In the genomic region with DNA sequence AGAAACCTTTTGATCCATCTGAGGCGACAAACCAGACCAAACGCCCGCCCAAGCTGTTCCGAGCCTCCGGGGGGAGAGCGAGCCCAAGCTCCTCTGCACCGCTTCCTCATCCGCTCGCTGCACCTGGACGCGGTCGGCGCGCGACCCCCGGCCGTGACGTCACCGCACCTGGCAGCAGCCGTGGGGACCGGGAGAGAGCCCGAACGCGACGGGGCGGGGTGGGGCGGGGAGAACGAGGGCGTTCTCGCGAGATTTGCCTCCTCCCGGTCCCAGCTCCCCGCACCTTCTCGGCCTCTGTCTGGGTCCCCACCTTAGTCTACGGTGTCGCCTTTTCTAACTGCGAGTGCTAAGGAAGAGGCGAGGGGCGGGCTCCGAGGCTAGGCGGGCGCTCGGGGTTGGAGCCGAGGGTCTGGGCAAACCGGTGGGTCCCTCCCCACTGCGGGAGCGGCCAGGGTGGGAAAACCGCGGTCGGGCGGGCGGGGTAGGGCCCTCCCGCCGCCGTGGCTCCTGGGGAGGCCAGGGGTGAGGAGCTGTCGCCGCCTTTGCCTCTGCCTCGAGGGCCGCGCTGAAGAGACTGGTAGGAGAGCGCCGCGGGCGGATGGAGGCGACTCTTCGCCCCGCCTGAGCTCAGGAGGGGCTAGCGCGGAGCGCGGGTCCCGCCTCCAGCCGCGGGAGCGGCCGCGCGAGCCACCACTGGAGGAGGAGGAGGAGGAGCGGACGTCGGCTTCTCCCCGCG, we compare ENCODE assay signal across 8 cellular contexts. TPM values are rescaled to one million over a fixed set of nuclear protein-coding genes. Genes with fewer than 3 reads are reported as not detected.
DNase-seq lines count a peak whose midpoint lies in the region; ATAC-seq and TF ChIP-seq lines count a peak whose summit lies in the region.

A gene with protein sequence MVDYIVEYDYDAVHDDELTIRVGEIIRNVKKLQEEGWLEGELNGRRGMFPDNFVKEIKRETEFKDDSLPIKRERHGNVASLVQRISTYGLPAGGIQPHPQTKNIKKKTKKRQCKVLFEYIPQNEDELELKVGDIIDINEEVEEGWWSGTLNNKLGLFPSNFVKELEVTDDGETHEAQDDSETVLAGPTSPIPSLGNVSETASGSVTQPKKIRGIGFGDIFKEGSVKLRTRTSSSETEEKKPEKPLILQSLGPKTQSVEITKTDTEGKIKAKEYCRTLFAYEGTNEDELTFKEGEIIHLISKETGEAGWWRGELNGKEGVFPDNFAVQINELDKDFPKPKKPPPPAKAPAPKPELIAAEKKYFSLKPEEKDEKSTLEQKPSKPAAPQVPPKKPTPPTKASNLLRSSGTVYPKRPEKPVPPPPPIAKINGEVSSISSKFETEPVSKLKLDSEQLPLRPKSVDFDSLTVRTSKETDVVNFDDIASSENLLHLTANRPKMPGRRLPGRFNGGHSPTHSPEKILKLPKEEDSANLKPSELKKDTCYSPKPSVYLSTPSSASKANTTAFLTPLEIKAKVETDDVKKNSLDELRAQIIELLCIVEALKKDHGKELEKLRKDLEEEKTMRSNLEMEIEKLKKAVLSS (plus strand): TSS at position 293 of the 736 bp plus-strand sequence. CDS start 456 bp downstream, outside the sequence.

- H3K27me3 Mint-ChIP-seq in brain, result peaks cover 16% of the 10 kb centered on the region

- TF ChIP-seq CTCF in A673 (conservative IDR thresholded peaks at IDR 0.05; ENCODE audit: low read depth, low read length), result 0 out of 2 replicates have a peak, but pooled peaks have one; percentile 12
- no peak for TF ChIP-seq CTCF in brain (conservative IDR thresholded peaks at IDR 0.05)
- TF ChIP-seq CTCF in gastrocnemius medialis (IDR thresholded peaks at IDR 0.05 in 4 of 5, conservative IDR thresholded peaks at IDR 0.05 in 1 of 5), result peak in 1 of 5 experiments; percentile 33

- POLR2A ChIA-PET in A673 (lab: Charles Lee; ENCODE audit: low non-redundant PET), result interaction anchor here (0.5 kb wide), 2 partner anchors 53 to 83 kb away, joined by 3 to 4 read pairs; no protein-coding TSS in a partner anchor

- H3K36me3 ChIP-seq in A673 (ENCODE audit: insufficient read depth, low read length, poor library complexity, severe bottlenecking) (no peaks in the 10 kb centered on the region), gastrocnemius medialis (no peaks in the 10 kb centered on the region)

- H3K27me3 ChIP-seq in A673 (replicated peaks; ENCODE audit: insufficient read depth, low read depth, low read length, poor library complexity), result no peaks in the 10 kb centered on the region
- H3K27me3 ChIP-seq in gastrocnemius medialis, result no peaks in the 10 kb centered on the region

- peak within 1 kb of the TSS; percentile 91 to 98 (median 98) for H3K4me3 Mint-ChIP-seq in brain

- no peaks in the 10 kb centered on the region for H3K9me3 Mint-ChIP-seq in brain

- H3K4me3 ChIP-seq in A673 (ENCODE audit: low read depth, low read length, poor library complexity, severe bottlenecking), result peak within 1 kb of the TSS; percentile 92
- peak within 1 kb of the TSS; percentile 77 to 93 (median 84) for H3K4me3 ChIP-seq in gastrocnemius medialis

- CTCF ChIA-PET in A673 (lab: Charles Lee), result no interaction called here

- peak within 1 kb of the TSS; percentile 90 for H3K27ac ChIP-seq in A673 (ENCODE audit: low read depth, low read length, poor library complexity, severe bottlenecking)
- peak within 1 kb of the TSS; percentile 89 to 96 (median 94) for H3K27ac ChIP-seq in gastrocnemius medialis

- ATAC-seq in GM18858 (IDR thresholded peaks at IDR 0.05; ENCODE audit: unreplicated experiment) (peak; percentile 52), HG03066 (IDR thresholded peaks at IDR 0.05; ENCODE audit: low read depth, unreplicated experiment) (peak; percentile 80), gastrocnemius medialis (peak; percentile 93 to 94)

- no peaks in the 10 kb centered on the region for H3K9me3 ChIP-seq in A673 (ENCODE audit: low read depth, low read length, poor library complexity, severe bottlenecking)
- no peaks in the 10 kb centered on the region for H3K9me3 ChIP-seq in gastrocnemius medialis

- peak; percentile 42 to 66 for TF ChIP-seq POLR2A in gastrocnemius medialis (IDR thresholded peaks at IDR 0.05)

- in situ Hi-C loops in gastrocnemius medialis (cut with MboI; ENCODE audit: low sequenced_read_pairs in 4 of 4), result no loop called here

- no peaks in the 10 kb centered on the region for H3K36me3 Mint-ChIP-seq in brain

- H3K4me1 Mint-ChIP-seq in brain, result peaks cover 40% of the 10 kb centered on the region

- peaks cover 12% of the 10 kb centered on the region for H3K4me1 ChIP-seq in A673 (ENCODE audit: insufficient read depth, low read length, poor library complexity, severe bottlenecking)
- peaks cover 19 to 29% of the 10 kb centered on the region in 2 donors for H3K4me1 ChIP-seq in gastrocnemius medialis

- intact Hi-C loops in A673 (cut with micrococcal nuclease; ENCODE audit: unreplicated experiment), result no loop called here
- intact Hi-C loops in gastrocnemius medialis (cut with DNase I; ENCODE audit: low total_unique reads), result loop anchor here (2.0 kb wide), 1 partner anchor 63 kb away; no protein-coding TSS in a partner anchor

- DNase-seq in A673 (ENCODE audit: low spot score) (peak; percentile 89), NCI-H2107 treated with DMSO at 0.1 percent for 48 hours (lab: John Stamatoyannopoulos, UW; ENCODE audit: unreplicated experiment) (peak; percentile 36), UCSD-AML1 (lab: John Stamatoyannopoulos, UW; ENCODE audit: unreplicated experiment) (peak; percentile 86), iPS DF 4.7 (ENCODE audit: extremely low read depth, low spot score) (peak; percentile 69), gastrocnemius medialis (peak; percentile 74 to 75)

- BruUV-seq in A673 (replicated peaks; lab: Mats Ljungman, UMichigan), result no TSS peak

- H3K27ac Mint-ChIP-seq in brain, result peak within 1 kb of the TSS; percentile 84 to 96 (median 91)

RNA-seq across cellular contexts. Expression of the gene that starts here (rescaled TPM):
- total RNA-seq in A673 (2021) (20.6 and 23.7 TPM in 2 replicates), gastrocnemius medialis (10 to 100 TPM in 1 of 4 donors, 1 to 10 TPM in 3; 6.9 to 14.1 (median 8.6) TPM)
- 4.3 TPM for polyA plus RNA-seq in brain (ENCODE audit: insufficient read depth, low read depth, low replicate concordance)

Comparison
In these comparisons a context has a peak if more than half of its experiments do, and no peak if none do; other contexts are left out.
1. Peak in every context shown above with its lines: DNase-seq, ATAC-seq, H3K4me3 ChIP-seq and H3K27ac ChIP-seq.
2. DNase-seq: peak in every context shown above with its lines; median percentile 89 in A673; 86 in UCSD-AML1; 74 in gastrocnemius medialis; 69 in iPS DF 4.7; 36 in NCI-H2107 treated with DMSO at 0.1 percent for 48 hours.